In genomic region chr2:15511686-15512085, GRCh38 we compare ENCODE assay signal across 17 cellular contexts. TPM values are rescaled to one million over a fixed set of nuclear protein-coding genes. Genes with fewer than 3 reads are reported as not detected.
A peak's percentile ranks its signal among the peaks of the same experiment; 100 is the strongest.
DNase-seq lines count a peak whose midpoint lies in the region; ATAC-seq and TF ChIP-seq lines count a peak whose summit lies in the region.
"Had no signal": no experiment of that assay in that cellular context is flagged by ENCODE, and none has a peak within 500 bp of the region (broad histone marks: within the 10 kb centered on the region; RNA-seq: fewer than 3 reads in every experiment).

No MANE protein-coding gene starts in this region.

- POLR2A ChIA-PET in CD4-positive, alpha-beta T cell (lab: Charles Lee) = no interaction called here

- no peaks in the 10 kb centered on the region for H3K27me3 ChIP-seq in CD4-positive, alpha-beta T cell (ENCODE audit: control insufficient read depth, insufficient read depth, low read length)

- TF ChIP-seq POLR2A in erythroblast (IDR thresholded peaks at IDR 0.05; ENCODE audit: low read length) = no peak

- CTCF ChIA-PET in CD4-positive, alpha-beta T cell (lab: Charles Lee) = no interaction called here

- peaks cover 85% of the 10 kb centered on the region for H3K36me3 Mint-ChIP-seq in CD4-positive, alpha-beta T cell (ENCODE audit: low read depth)

- no peak for TF ChIP-seq CTCF in CD4-positive, alpha-beta T cell (IDR thresholded peaks at IDR 0.05)

- no peaks in the 10 kb centered on the region for H3K9me3 ChIP-seq in CD4-positive, alpha-beta T cell (ENCODE audit: control insufficient read depth, low read length)

- H3K27me3 Mint-ChIP-seq in CD4-positive, alpha-beta T cell = no peaks in the 10 kb centered on the region
- H3K27me3 Mint-ChIP-seq: T-cell had no signal

- no peak overlapping the region for H3K27ac Mint-ChIP-seq in CD4-positive, alpha-beta T cell
- H3K27ac Mint-ChIP-seq: T-cell had no signal

- no peak overlapping the region for H3K4me3 Mint-ChIP-seq in CD4-positive, alpha-beta T cell
- H3K4me3 Mint-ChIP-seq: T-cell had no signal

- intact Hi-C loops in CD4-positive, alpha-beta T cell (cut with DNase I, micrococcal nuclease) = no loop called here

- peaks cover 4% of the 10 kb centered on the region for H3K4me1 Mint-ChIP-seq in CD4-positive, alpha-beta T cell (ENCODE audit: low read depth)

- peak; percentile 82 for ATAC-seq in GM18868 (IDR thresholded peaks at IDR 0.05; ENCODE audit: unreplicated experiment)
- ATAC-seq in GM19025 (IDR thresholded peaks at IDR 0.05; ENCODE audit: low read depth, unreplicated experiment) = peak; percentile 61
- peak; percentile 63 for ATAC-seq in HG02981 (IDR thresholded peaks at IDR 0.05; ENCODE audit: unreplicated experiment)
- ATAC-seq in CD4-positive, alpha-beta T cell (ENCODE audit: poor library complexity) = no peak
- ATAC-seq in HG02588 (IDR thresholded peaks at IDR 0.05; ENCODE audit: unreplicated experiment) = no peak
- ATAC-seq in GM21737 (IDR thresholded peaks at IDR 0.05; ENCODE audit: unreplicated experiment) = no peak
- ATAC-seq: K562, SK-N-SH treated with all-trans-retinoic acid at 6 μM for 48 hours, T-cell had no signal

- DNase-seq in NCI-H69 (lab: John Stamatoyannopoulos, UW) = peak; percentile 0
- DNase-seq in erythroblast (lab: John Stamatoyannopoulos, UW) = no peak
- DNase-seq in CD4-positive, alpha-beta T cell = no peak
- DNase-seq: C1 segment of cervical spinal cord, DND-41, NCI-H1105 treated with DMSO at 0.1 percent for 48 hours, NCI-H2029 treated with DMSO at 0.1 percent for 48 hours, NCI-H510A treated with DMSO at 0.1 percent for 48 hours, SHP77, T-cell had no signal

- no peak overlapping the region for H3K27ac ChIP-seq in CD4-positive, alpha-beta T cell (ENCODE audit: low read depth, low read length)

- no peaks in the 10 kb centered on the region for H3K9me3 Mint-ChIP-seq in CD4-positive, alpha-beta T cell
- H3K9me3 Mint-ChIP-seq: T-cell had no signal

RNA-seq across cellular contexts. Expression of gene NBAS, which starts 49.4 kb away (rescaled TPM):
- total RNA-seq in CD4-positive, alpha-beta T cell = 10 to 100 TPM; 24.3 to 25.5 TPM

Comparison
In these comparisons a context has a peak if more than half of its experiments do, and no peak if none do; other contexts are left out.
1. ATAC-seq: peak in GM18868 (single experiment), GM19025 (single experiment) and HG02981 (single experiment); none in CD4-positive, alpha-beta T cell (single experiment), HG02588 (single experiment) and GM21737 (single experiment).